In the genomic region with DNA sequence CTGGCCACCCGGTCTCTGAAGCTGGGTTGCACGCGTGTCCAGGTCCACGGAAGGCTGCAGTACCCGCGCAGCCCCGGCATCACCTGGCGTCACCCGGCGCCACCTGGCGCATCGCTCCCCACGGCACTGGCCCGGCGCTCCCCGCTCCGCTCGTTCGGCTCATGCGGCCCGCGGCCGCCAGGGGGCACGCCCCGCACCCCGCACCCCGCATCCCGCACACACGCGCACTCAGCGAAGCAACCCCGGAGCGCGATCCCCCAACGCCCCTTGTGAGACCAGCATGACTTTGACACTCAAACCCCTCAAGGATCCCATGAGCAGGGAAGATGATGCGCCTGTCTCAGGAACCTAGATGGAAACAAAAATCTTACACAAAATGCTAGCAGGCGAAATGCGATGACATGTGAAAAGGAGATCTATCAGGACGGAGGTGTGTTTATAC, we compare ENCODE assay signal across 1 cellular context.
TF ChIP-seq lines count a peak whose summit lies in the region.

No MANE protein-coding gene starts in this region.

TF ChIP-seq in K562, 482 proteins besides CTCF, POLR2A, EP300 and RAD21 (continued from another document and continues in another):
- no peak for TF ChIP-seq E2F1 (CRISPR knock-in tag; IDR thresholded peaks at IDR 0.05)
- TF ChIP-seq TOE1 (IDR thresholded peaks at IDR 0.05; ENCODE audit: borderline replicate concordance) = no peak
- no peak for TF ChIP-seq TOE1 (CRISPR knock-in tag; IDR thresholded peaks at IDR 0.05; ENCODE audit: borderline replicate concordance, low read depth)
- 0 out of 2 replicates have a peak, but pooled peaks have one; percentile 14 for TF ChIP-seq ZNF24 (IDR thresholded peaks at IDR 0.05)
- no peak for TF ChIP-seq FOXK1 (CRISPR knock-in tag; IDR thresholded peaks at IDR 0.05; ENCODE audit: borderline replicate concordance)
- no peak for TF ChIP-seq ZNF830 (CRISPR knock-in tag; IDR thresholded peaks at IDR 0.05)
- TF ChIP-seq BRD9 (IDR thresholded peaks at IDR 0.05; ENCODE audit: low read depth, partially characterized antibody) = no peak
- no peak for TF ChIP-seq SNIP1 (IDR thresholded peaks at IDR 0.05; ENCODE audit: low read depth)
- TF ChIP-seq, protein P1, sequence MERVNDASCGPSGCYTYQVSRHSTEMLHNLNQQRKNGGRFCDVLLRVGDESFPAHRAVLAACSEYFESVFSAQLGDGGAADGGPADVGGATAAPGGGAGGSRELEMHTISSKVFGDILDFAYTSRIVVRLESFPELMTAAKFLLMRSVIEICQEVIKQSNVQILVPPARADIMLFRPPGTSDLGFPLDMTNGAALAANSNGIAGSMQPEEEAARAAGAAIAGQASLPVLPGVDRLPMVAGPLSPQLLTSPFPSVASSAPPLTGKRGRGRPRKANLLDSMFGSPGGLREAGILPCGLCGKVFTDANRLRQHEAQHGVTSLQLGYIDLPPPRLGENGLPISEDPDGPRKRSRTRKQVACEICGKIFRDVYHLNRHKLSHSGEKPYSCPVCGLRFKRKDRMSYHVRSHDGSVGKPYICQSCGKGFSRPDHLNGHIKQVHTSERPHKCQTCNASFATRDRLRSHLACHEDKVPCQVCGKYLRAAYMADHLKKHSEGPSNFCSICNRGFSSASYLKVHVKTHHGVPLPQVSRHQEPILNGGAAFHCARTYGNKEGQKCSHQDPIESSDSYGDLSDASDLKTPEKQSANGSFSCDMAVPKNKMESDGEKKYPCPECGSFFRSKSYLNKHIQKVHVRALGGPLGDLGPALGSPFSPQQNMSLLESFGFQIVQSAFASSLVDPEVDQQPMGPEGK (CRISPR knock-in tag; IDR thresholded peaks at IDR 0.05; ENCODE audit: borderline replicate concordance) = no peak
- TF ChIP-seq, protein P2, sequence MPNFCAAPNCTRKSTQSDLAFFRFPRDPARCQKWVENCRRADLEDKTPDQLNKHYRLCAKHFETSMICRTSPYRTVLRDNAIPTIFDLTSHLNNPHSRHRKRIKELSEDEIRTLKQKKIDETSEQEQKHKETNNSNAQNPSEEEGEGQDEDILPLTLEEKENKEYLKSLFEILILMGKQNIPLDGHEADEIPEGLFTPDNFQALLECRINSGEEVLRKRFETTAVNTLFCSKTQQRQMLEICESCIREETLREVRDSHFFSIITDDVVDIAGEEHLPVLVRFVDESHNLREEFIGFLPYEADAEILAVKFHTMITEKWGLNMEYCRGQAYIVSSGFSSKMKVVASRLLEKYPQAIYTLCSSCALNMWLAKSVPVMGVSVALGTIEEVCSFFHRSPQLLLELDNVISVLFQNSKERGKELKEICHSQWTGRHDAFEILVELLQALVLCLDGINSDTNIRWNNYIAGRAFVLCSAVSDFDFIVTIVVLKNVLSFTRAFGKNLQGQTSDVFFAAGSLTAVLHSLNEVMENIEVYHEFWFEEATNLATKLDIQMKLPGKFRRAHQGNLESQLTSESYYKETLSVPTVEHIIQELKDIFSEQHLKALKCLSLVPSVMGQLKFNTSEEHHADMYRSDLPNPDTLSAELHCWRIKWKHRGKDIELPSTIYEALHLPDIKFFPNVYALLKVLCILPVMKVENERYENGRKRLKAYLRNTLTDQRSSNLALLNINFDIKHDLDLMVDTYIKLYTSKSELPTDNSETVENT (CRISPR knock-in tag; IDR thresholded peaks at IDR 0.05) = no peak
- no peak for TF ChIP-seq ESRRB (CRISPR knock-in tag; IDR thresholded peaks at IDR 0.05; ENCODE audit: borderline replicate concordance)
- TF ChIP-seq, protein P3, sequence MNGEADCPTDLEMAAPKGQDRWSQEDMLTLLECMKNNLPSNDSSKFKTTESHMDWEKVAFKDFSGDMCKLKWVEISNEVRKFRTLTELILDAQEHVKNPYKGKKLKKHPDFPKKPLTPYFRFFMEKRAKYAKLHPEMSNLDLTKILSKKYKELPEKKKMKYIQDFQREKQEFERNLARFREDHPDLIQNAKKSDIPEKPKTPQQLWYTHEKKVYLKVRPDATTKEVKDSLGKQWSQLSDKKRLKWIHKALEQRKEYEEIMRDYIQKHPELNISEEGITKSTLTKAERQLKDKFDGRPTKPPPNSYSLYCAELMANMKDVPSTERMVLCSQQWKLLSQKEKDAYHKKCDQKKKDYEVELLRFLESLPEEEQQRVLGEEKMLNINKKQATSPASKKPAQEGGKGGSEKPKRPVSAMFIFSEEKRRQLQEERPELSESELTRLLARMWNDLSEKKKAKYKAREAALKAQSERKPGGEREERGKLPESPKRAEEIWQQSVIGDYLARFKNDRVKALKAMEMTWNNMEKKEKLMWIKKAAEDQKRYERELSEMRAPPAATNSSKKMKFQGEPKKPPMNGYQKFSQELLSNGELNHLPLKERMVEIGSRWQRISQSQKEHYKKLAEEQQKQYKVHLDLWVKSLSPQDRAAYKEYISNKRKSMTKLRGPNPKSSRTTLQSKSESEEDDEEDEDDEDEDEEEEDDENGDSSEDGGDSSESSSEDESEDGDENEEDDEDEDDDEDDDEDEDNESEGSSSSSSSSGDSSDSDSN (IDR thresholded peaks at IDR 0.05; ENCODE audit: borderline replicate concordance in 1 of 2, low read depth in 2 of 2, low read length in 2 of 2) = no peak
- no peak for TF ChIP-seq RHOXF2B (CRISPR knock-in tag; conservative IDR thresholded peaks at IDR 0.05)
- TF ChIP-seq NFATC3 (IDR thresholded peaks at IDR 0.05) = no peak
- TF ChIP-seq ZNF311 (CRISPR knock-in tag; IDR thresholded peaks at IDR 0.05) = no peak
- TF ChIP-seq, protein P4, sequence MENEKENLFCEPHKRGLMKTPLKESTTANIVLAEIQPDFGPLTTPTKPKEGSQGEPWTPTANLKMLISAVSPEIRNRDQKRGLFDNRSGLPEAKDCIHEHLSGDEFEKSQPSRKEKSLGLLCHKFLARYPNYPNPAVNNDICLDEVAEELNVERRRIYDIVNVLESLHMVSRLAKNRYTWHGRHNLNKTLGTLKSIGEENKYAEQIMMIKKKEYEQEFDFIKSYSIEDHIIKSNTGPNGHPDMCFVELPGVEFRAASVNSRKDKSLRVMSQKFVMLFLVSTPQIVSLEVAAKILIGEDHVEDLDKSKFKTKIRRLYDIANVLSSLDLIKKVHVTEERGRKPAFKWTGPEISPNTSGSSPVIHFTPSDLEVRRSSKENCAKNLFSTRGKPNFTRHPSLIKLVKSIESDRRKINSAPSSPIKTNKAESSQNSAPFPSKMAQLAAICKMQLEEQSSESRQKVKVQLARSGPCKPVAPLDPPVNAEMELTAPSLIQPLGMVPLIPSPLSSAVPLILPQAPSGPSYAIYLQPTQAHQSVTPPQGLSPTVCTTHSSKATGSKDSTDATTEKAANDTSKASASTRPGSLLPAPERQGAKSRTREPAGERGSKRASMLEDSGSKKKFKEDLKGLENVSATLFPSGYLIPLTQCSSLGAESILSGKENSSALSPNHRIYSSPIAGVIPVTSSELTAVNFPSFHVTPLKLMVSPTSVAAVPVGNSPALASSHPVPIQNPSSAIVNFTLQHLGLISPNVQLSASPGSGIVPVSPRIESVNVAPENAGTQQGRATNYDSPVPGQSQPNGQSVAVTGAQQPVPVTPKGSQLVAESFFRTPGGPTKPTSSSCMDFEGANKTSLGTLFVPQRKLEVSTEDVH (IDR thresholded peaks at IDR 0.05; ENCODE audit: low read depth, partially characterized antibody) = no peak
- TF ChIP-seq HDAC8 (tag; IDR thresholded peaks at IDR 0.05) = no peak
- peak; percentile 16; the same call in 1 of the 2 replicates for TF ChIP-seq SOX6 (IDR thresholded peaks at IDR 0.05)
- TF ChIP-seq GATAD2B (IDR thresholded peaks at IDR 0.05; ENCODE audit: borderline replicate concordance) = peak; percentile 76
- no peak for TF ChIP-seq HNRNPUL1 (IDR thresholded peaks at IDR 0.05; ENCODE audit: low read length)
- TF ChIP-seq ZNF3 (CRISPR knock-in tag; IDR thresholded peaks at IDR 0.05) = no peak
- no peak for TF ChIP-seq PREB (CRISPR knock-in tag; IDR thresholded peaks at IDR 0.05)
- TF ChIP-seq ZSCAN32 (CRISPR knock-in tag; IDR thresholded peaks at IDR 0.05) = no peak
- no peak for TF ChIP-seq PHB (CRISPR knock-in tag; IDR thresholded peaks at IDR 0.05)
- no peak for TF ChIP-seq NR4A1 (CRISPR knock-in tag; IDR thresholded peaks at IDR 0.05)
- no peak for TF ChIP-seq NR4A1 (tag; IDR thresholded peaks at IDR 0.05)
- no peak for TF ChIP-seq ARID1B (IDR thresholded peaks at IDR 0.05)
- TF ChIP-seq SIX5 (IDR thresholded peaks at IDR 0.05; ENCODE audit: borderline replicate concordance in 1 of 2, insufficient read depth in 1 of 2, low read depth in 1 of 2, low read length in 2 of 2) = no peak
- TF ChIP-seq, protein P5, sequence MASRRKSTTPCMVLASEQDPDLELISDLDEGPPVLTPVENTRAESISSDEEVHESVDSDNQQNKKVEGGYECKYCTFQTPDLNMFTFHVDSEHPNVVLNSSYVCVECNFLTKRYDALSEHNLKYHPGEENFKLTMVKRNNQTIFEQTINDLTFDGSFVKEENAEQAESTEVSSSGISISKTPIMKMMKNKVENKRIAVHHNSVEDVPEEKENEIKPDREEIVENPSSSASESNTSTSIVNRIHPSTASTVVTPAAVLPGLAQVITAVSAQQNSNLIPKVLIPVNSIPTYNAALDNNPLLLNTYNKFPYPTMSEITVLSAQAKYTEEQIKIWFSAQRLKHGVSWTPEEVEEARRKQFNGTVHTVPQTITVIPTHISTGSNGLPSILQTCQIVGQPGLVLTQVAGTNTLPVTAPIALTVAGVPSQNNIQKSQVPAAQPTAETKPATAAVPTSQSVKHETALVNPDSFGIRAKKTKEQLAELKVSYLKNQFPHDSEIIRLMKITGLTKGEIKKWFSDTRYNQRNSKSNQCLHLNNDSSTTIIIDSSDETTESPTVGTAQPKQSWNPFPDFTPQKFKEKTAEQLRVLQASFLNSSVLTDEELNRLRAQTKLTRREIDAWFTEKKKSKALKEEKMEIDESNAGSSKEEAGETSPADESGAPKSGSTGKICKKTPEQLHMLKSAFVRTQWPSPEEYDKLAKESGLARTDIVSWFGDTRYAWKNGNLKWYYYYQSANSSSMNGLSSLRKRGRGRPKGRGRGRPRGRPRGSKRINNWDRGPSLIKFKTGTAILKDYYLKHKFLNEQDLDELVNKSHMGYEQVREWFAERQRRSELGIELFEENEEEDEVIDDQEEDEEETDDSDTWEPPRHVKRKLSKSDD (conservative IDR thresholded peaks at IDR 0.05; ENCODE audit: low read length) = no peak
- TF ChIP-seq ZC3H4 (CRISPR knock-in tag; IDR thresholded peaks at IDR 0.05; ENCODE audit: borderline replicate concordance) = no peak
- no peak for TF ChIP-seq ZNF766 (CRISPR knock-in tag; conservative IDR thresholded peaks at IDR 0.05)
- TF ChIP-seq MCM7 (IDR thresholded peaks at IDR 0.05) = no peak
- TF ChIP-seq CREB3 (tag; conservative IDR thresholded peaks at IDR 0.05; ENCODE audit: low read depth) = no peak
- peak; percentile 40; the same call in 1 of the 2 replicates for TF ChIP-seq BHLHE40 (IDR thresholded peaks at IDR 0.05; ENCODE audit: low read length)
- TF ChIP-seq ZNF175 (CRISPR knock-in tag; IDR thresholded peaks at IDR 0.05; ENCODE audit: low read depth) = no peak
- no peak for TF ChIP-seq CHD2 (IDR thresholded peaks at IDR 0.05; ENCODE audit: low read depth, low read length)
- TF ChIP-seq NUFIP1 (IDR thresholded peaks at IDR 0.05; ENCODE audit: partially characterized antibody) = no peak
- TF ChIP-seq ZBTB9 (CRISPR knock-in tag; IDR thresholded peaks at IDR 0.05) = no peak
- TF ChIP-seq, protein P6, sequence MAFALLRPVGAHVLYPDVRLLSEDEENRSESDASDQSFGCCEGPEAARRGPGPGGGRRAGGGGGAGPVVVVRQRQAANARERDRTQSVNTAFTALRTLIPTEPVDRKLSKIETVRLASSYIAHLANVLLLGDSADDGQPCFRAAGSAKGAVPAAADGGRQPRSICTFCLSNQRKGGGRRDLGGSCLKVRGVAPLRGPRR (CRISPR knock-in tag; IDR thresholded peaks at IDR 0.05) = no peak
- TF ChIP-seq ESRRA (IDR thresholded peaks at IDR 0.05; ENCODE audit: borderline replicate concordance, low read depth) = peak; percentile 44; the same call in 1 of the 2 replicates
- no peak for TF ChIP-seq ZBTB17 (CRISPR knock-in tag; IDR thresholded peaks at IDR 0.05)
- TF ChIP-seq PCBP2 (IDR thresholded peaks at IDR 0.05; ENCODE audit: low read depth, low read length, poor library complexity, severe bottlenecking) = no peak
- no peak for TF ChIP-seq ZNF316 (IDR thresholded peaks at IDR 0.05)
- TF ChIP-seq, protein P7, sequence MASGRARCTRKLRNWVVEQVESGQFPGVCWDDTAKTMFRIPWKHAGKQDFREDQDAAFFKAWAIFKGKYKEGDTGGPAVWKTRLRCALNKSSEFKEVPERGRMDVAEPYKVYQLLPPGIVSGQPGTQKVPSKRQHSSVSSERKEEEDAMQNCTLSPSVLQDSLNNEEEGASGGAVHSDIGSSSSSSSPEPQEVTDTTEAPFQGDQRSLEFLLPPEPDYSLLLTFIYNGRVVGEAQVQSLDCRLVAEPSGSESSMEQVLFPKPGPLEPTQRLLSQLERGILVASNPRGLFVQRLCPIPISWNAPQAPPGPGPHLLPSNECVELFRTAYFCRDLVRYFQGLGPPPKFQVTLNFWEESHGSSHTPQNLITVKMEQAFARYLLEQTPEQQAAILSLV (tag; IDR thresholded peaks at IDR 0.05) = no peak
- TF ChIP-seq POLR2AphosphoS5 (IDR thresholded peaks at IDR 0.05; ENCODE audit: control insufficient read depth, insufficient read depth, low read depth, low read length) = no peak
